Comparison of ENCODE assay signal across 21 cellular contexts in genomic region chr1:204563324-204563723, GRCh38. TPM values are rescaled to one million over a fixed set of nuclear protein-coding genes. Genes with fewer than 3 reads are reported as not detected.
DNase-seq lines count a peak whose midpoint lies in the region; ATAC-seq and TF ChIP-seq lines count a peak whose summit lies in the region.
"Had no signal": no experiment of that assay in that cellular context is flagged by ENCODE, and none has a peak within 500 bp of the region (broad histone marks: within the 10 kb centered on the region; RNA-seq: fewer than 3 reads in every experiment).

No MANE protein-coding gene starts in this region.

- POLR2A ChIA-PET in CD4-positive, alpha-beta T cell (lab: Charles Lee): interaction anchor here (0.6 to 1.6 kb wide), 4 partner anchors 47 to 243 kb away, joined by 3 to 8 read pairs (median 4); partner anchors contain the start of genes MDM4 and PIK3C2B
- POLR2A ChIA-PET in activated CD4-positive, alpha-beta memory T cell treated with anti-CD3 and anti-CD28 coated beads for 36 hours (lab: Charles Lee): interaction anchor here (1.2 kb wide), 1 partner anchor 48 kb away, joined by 3 read pairs; no protein-coding TSS in a partner anchor

- H3K9me3 ChIP-seq in CD4-positive, alpha-beta T cell (ENCODE audit: control insufficient read depth, low read length): no peaks in the 10 kb centered on the region
- no peaks in the 10 kb centered on the region for H3K9me3 ChIP-seq in endodermal cell (ENCODE audit: control insufficient read depth, low read length)
- H3K9me3 ChIP-seq: gastroesophageal sphincter had no signal

- peaks cover 30% of the 10 kb centered on the region for H3K36me3 Mint-ChIP-seq in T-helper 1 cell treated with Interleukin-12 subunit alpha and Interleukin-12 subunit beta and Interleukin-4 antibody, amounts not matched to agents 30 μg/mL and 1 μg/mL, for 36 hours (ENCODE audit: low read depth)
- peaks cover 62% of the 10 kb centered on the region for H3K36me3 Mint-ChIP-seq in CD4-positive, alpha-beta T cell (ENCODE audit: low read depth)
- H3K36me3 Mint-ChIP-seq in activated CD4-positive, alpha-beta memory T cell treated with anti-CD3 and anti-CD28 coated beads for 36 hours: peaks cover 15% of the 10 kb centered on the region
- H3K36me3 Mint-ChIP-seq in endodermal cell (ENCODE audit: low read depth): peaks cover 2% of the 10 kb centered on the region

- no peak overlapping the region for H3K4me3 ChIP-seq in endodermal cell (ENCODE audit: low read length)
- H3K4me3 ChIP-seq: gastroesophageal sphincter had no signal

- CTCF ChIA-PET in CD4-positive, alpha-beta T cell (lab: Charles Lee): interaction anchor here (1.1 to 1.6 kb wide), 3 partner anchors 60 to 244 kb away, joined by 3 to 5 read pairs (median 3); no protein-coding TSS in a partner anchor
- CTCF ChIA-PET in activated CD4-positive, alpha-beta memory T cell treated with anti-CD3 and anti-CD28 coated beads for 36 hours (lab: Charles Lee): interaction anchor here (0.7 to 6.9 kb wide), 6 partner anchors 9 to 244 kb away, joined by 3 to 100 read pairs (median 4); no protein-coding TSS in a partner anchor

- no peak overlapping the region for H3K4me3 Mint-ChIP-seq in T-helper 1 cell treated with Interleukin-12 subunit alpha and Interleukin-12 subunit beta and Interleukin-4 antibody, amounts not matched to agents 30 μg/mL and 1 μg/mL, for 36 hours
- H3K4me3 Mint-ChIP-seq in CD4-positive, alpha-beta T cell: no peak overlapping the region
- H3K4me3 Mint-ChIP-seq in activated CD4-positive, alpha-beta memory T cell treated with anti-CD3 and anti-CD28 coated beads for 36 hours: no peak overlapping the region
- no peak overlapping the region for H3K4me3 Mint-ChIP-seq in endodermal cell

- WGBS in endodermal cell (ENCODE audit: insufficient coverage in 1 of 2, insufficient read length in 1 of 2), 2 experiments: 85 to 90% methylated on average over 4 of the region's 4 CpGs

- ATAC-seq in CD4-positive, alpha-beta T cell (ENCODE audit: poor library complexity): peak; percentile 45
- ATAC-seq in HG02970 (IDR thresholded peaks at IDR 0.05; ENCODE audit: low FRiP score, unreplicated experiment) (no peak), GM19455 (IDR thresholded peaks at IDR 0.05; ENCODE audit: unreplicated experiment) (no peak)
- ATAC-seq: gastroesophageal sphincter had no signal

- peaks cover 45% of the 10 kb centered on the region for H3K4me1 Mint-ChIP-seq in T-helper 1 cell treated with Interleukin-12 subunit alpha and Interleukin-12 subunit beta and Interleukin-4 antibody, amounts not matched to agents 30 μg/mL and 1 μg/mL, for 36 hours (ENCODE audit: low read depth)
- peaks cover 64% of the 10 kb centered on the region for H3K4me1 Mint-ChIP-seq in CD4-positive, alpha-beta T cell (ENCODE audit: low read depth)
- H3K4me1 Mint-ChIP-seq in activated CD4-positive, alpha-beta memory T cell treated with anti-CD3 and anti-CD28 coated beads for 36 hours (ENCODE audit: low read depth): peaks cover 51% of the 10 kb centered on the region
- H3K4me1 Mint-ChIP-seq in endodermal cell: peaks cover 40% of the 10 kb centered on the region

- TF ChIP-seq CTCF in CD4-positive, alpha-beta T cell (IDR thresholded peaks at IDR 0.05): no peak
- TF ChIP-seq CTCF in endodermal cell (conservative IDR thresholded peaks at IDR 0.05): no peak
- TF ChIP-seq CTCF in GM20000 (IDR thresholded peaks at IDR 0.05; ENCODE audit: extremely low read depth, missing control alignments): no peak

- DNase-seq in T-helper 1 cell (no peak), endodermal cell (peak; percentile 41), GM20000 (ENCODE audit: low spot score) (no peak)
- no peak for DNase-seq in CD4-positive, alpha-beta T cell
- peak; percentile 33 for DNase-seq in activated CD4-positive, alpha-beta memory T cell treated with anti-CD3 and anti-CD28 coated beads for 36 hours
- DNase-seq: AML-193, brain microvascular endothelial cell, GF-D8, kidney glomerular epithelial cell, mesendoderm, NCI-H1436, NCI-H526, OCI-M1, Right ventricle myocardium superior had no signal

- peaks cover 8% of the 10 kb centered on the region for H3K36me3 ChIP-seq in endodermal cell (ENCODE audit: control insufficient read depth, insufficient read depth, low read length)
- H3K36me3 ChIP-seq: brain microvascular endothelial cell had no signal

- peak overlapping the region; percentile 55 for H3K27ac Mint-ChIP-seq in T-helper 1 cell treated with Interleukin-12 subunit alpha and Interleukin-12 subunit beta and Interleukin-4 antibody, amounts not matched to agents 30 μg/mL and 1 μg/mL, for 36 hours
- peak overlapping the region; percentile 80 for H3K27ac Mint-ChIP-seq in CD4-positive, alpha-beta T cell
- peak overlapping the region; percentile 36 for H3K27ac Mint-ChIP-seq in activated CD4-positive, alpha-beta memory T cell treated with anti-CD3 and anti-CD28 coated beads for 36 hours
- H3K27ac Mint-ChIP-seq in endodermal cell: no peak overlapping the region
- H3K27ac Mint-ChIP-seq: progenitor cell of endocrine pancreas had no signal

- no peaks in the 10 kb centered on the region for H3K9me3 Mint-ChIP-seq in T-helper 1 cell treated with Interleukin-12 subunit alpha and Interleukin-12 subunit beta and Interleukin-4 antibody, amounts not matched to agents 30 μg/mL and 1 μg/mL, for 36 hours
- no peaks in the 10 kb centered on the region for H3K9me3 Mint-ChIP-seq in CD4-positive, alpha-beta T cell
- no peaks in the 10 kb centered on the region for H3K9me3 Mint-ChIP-seq in activated CD4-positive, alpha-beta memory T cell treated with anti-CD3 and anti-CD28 coated beads for 36 hours
- no peaks in the 10 kb centered on the region for H3K9me3 Mint-ChIP-seq in endodermal cell

- no peak overlapping the region for H3K9ac ChIP-seq in endodermal cell (ENCODE audit: extremely low read depth, low read length, poor library complexity, severe bottlenecking)

- no peaks in the 10 kb centered on the region for H3K27me3 Mint-ChIP-seq in T-helper 1 cell treated with Interleukin-12 subunit alpha and Interleukin-12 subunit beta and Interleukin-4 antibody, amounts not matched to agents 30 μg/mL and 1 μg/mL, for 36 hours (ENCODE audit: low read depth)
- H3K27me3 Mint-ChIP-seq in CD4-positive, alpha-beta T cell: no peaks in the 10 kb centered on the region
- no peaks in the 10 kb centered on the region for H3K27me3 Mint-ChIP-seq in activated CD4-positive, alpha-beta memory T cell treated with anti-CD3 and anti-CD28 coated beads for 36 hours
- H3K27me3 Mint-ChIP-seq in endodermal cell (ENCODE audit: insufficient read depth): peaks cover 2% of the 10 kb centered on the region
- H3K27me3 Mint-ChIP-seq: progenitor cell of endocrine pancreas had no signal

- no peak overlapping the region for H3K27ac ChIP-seq in CD4-positive, alpha-beta T cell (ENCODE audit: low read depth, low read length)
- no peak overlapping the region for H3K27ac ChIP-seq in endodermal cell (ENCODE audit: low read depth, low read length)
- H3K27ac ChIP-seq: 22Rv1, brain microvascular endothelial cell, gastroesophageal sphincter, VCaP had no signal

- H3K4me1 ChIP-seq in endodermal cell (ENCODE audit: control insufficient read depth, insufficient read depth, low read length): peaks cover 9% of the 10 kb centered on the region

- intact Hi-C loops in CD4-positive, alpha-beta T cell (cut with DNase I, micrococcal nuclease): loop anchor here in 1 of 2 experiments (1.0 to 5.0 kb wide), 2 partner anchors 19 to 41 kb away; no protein-coding TSS in a partner anchor
- intact Hi-C loops in activated CD4-positive, alpha-beta memory T cell treated with anti-CD3 and anti-CD28 coated beads for 36 hours (cut with micrococcal nuclease): no loop called here

- no peaks in the 10 kb centered on the region for H3K27me3 ChIP-seq in CD4-positive, alpha-beta T cell (ENCODE audit: control insufficient read depth, insufficient read depth, low read length)
- H3K27me3 ChIP-seq in endodermal cell (ENCODE audit: control insufficient read depth, insufficient read depth, low read length, poor library complexity, severe bottlenecking): no peaks in the 10 kb centered on the region
- H3K27me3 ChIP-seq: brain microvascular endothelial cell, gastroesophageal sphincter had no signal

RNA-seq across cellular contexts. Expression of gene MDM4, which starts 47.1 kb away (rescaled TPM):
- 100 to 1,000 TPM; 260 to 266 TPM for total RNA-seq in CD4-positive, alpha-beta T cell
- total RNA-seq in activated CD4-positive, alpha-beta memory T cell treated with anti-CD3 and anti-CD28 coated beads for 36 hours: 10 to 100 TPM; 88.0 to 90.8 TPM
- total RNA-seq in endodermal cell: 100 to 1,000 TPM in 1 of 2 donors, 10 to 100 TPM in 1; 65.5 to 161 TPM
- polyA plus RNA-seq in endodermal cell (2013, experiment 1 of 2): 21.0 TPM
- polyA plus RNA-seq in endodermal cell (2013, experiment 2 of 2): 23.6 TPM

Comparison
In these comparisons a context has a peak if more than half of its experiments do, and no peak if none do; other contexts are left out.
1. DNase-seq: peak in activated CD4-positive, alpha-beta memory T cell treated with anti-CD3 and anti-CD28 coated beads for 36 hours (single experiment) and endodermal cell (single experiment); none in T-helper 1 cell (0 of 5), CD4-positive, alpha-beta T cell (0 of 10) and GM20000 (single experiment).